In the genomic region with DNA sequence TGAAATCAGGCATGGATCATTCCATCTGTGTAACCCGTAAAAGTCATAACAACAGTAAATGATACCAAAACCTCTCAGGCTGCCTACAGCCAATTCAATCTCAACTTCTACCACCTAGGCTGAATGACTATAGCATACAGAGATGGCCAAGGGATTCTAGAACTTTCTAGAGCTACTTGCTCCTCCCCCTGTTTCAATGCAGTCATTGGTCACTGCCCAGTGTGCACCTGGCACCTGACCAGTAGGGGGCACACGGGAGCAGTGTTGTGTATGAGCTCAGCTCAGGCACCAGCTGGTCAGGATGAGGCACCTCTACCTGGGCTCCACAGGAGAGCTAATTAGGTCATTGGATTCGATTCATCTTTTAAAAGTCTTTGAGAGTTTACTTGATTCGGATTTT, we compare ENCODE assay signal across 8 cellular contexts.
A peak's percentile ranks its signal among the peaks of the same experiment; 100 is the strongest.
DNase-seq lines count a peak whose midpoint lies in the region; ATAC-seq and TF ChIP-seq lines count a peak whose summit lies in the region.

No MANE protein-coding gene starts in this region.

- H3K79me2 ChIP-seq in OCI-LY7 (ENCODE audit: insufficient read depth, low read depth, low read length), result no peaks in the 10 kb centered on the region

- no peaks in the 10 kb centered on the region for H3K36me3 Mint-ChIP-seq in activated naive CD8-positive, alpha-beta T cell treated with anti-CD3 and anti-CD28 coated beads for 36 hours
- H3K36me3 Mint-ChIP-seq in type B pancreatic cell, result peaks cover 14% of the 10 kb centered on the region

- intact Hi-C loops in OCI-LY7 (cut with micrococcal nuclease; ENCODE audit: unreplicated experiment), result loop anchor here (1.0 to 5.0 kb wide), 4 partner anchors 55 to 269 kb away; no protein-coding TSS in a partner anchor

- H3K4me3 Mint-ChIP-seq in activated naive CD8-positive, alpha-beta T cell treated with anti-CD3 and anti-CD28 coated beads for 36 hours, result no peak overlapping the region
- no peak overlapping the region for H3K4me3 Mint-ChIP-seq in type B pancreatic cell

- DNase-seq in ACHN (peak; percentile 47), GM12864 (ENCODE audit: low read depth) (peak; percentile 31), OCI-LY7 (ENCODE audit: low spot score) (peak; percentile 80), type B pancreatic cell (ENCODE audit: extremely low spot score, unreplicated experiment) (no peak), hepatic stellate cell (ENCODE audit: low spot score) (no peak)
- peak; percentile 53 for DNase-seq in activated naive CD8-positive, alpha-beta T cell treated with anti-CD3 and anti-CD28 coated beads for 36 hours

- 80% methylated on average over 4 of the region's 4 CpGs for WGBS in liver

- H3K36me3 ChIP-seq in OCI-LY7 (ENCODE audit: insufficient read depth, low read length), result no peaks in the 10 kb centered on the region
- no peaks in the 10 kb centered on the region for H3K36me3 ChIP-seq in liver (ENCODE audit: control insufficient read depth in 4 of 4, insufficient read depth in 3 of 4, low read depth in 1 of 4, low read length in 3 of 4)

- peak; percentile 54 for ATAC-seq in HG02852 (IDR thresholded peaks at IDR 0.05; ENCODE audit: unreplicated experiment)

- H3K4me2 ChIP-seq in OCI-LY7 (ENCODE audit: low read length), result no peak overlapping the region

- H3K27me3 ChIP-seq in liver (ENCODE audit: control insufficient read depth in 4 of 4, insufficient read depth in 4 of 4, low read length in 3 of 4), result no peaks in the 10 kb centered on the region

- H3K9me2 ChIP-seq in OCI-LY7 (ENCODE audit: insufficient read depth, low read length), result no peaks in the 10 kb centered on the region

- BruUV-seq in OCI-LY7 (replicated peaks; lab: Mats Ljungman, UMichigan), result no TSS peak

- no peak overlapping the region for H3K4me3 ChIP-seq in GM12864 (ENCODE audit: low read depth, low read length)
- no peak overlapping the region for H3K4me3 ChIP-seq in OCI-LY7 (ENCODE audit: low read depth, low read length, poor library complexity, severe bottlenecking)
- no peak overlapping the region for H3K4me3 ChIP-seq in liver (ENCODE audit: low read depth in 1 of 3, low read length in 3 of 3)

- in situ Hi-C loops in ACHN (cut with HindIII; ENCODE audit: low pct_ligation_motif_present, low pct_unique_long_range_greater_than_20kb, low sequenced_read_pairs), result no loop called here

- POLR2A ChIA-PET in OCI-LY7 (lab: Charles Lee), result interaction anchor here (1.2 to 2.3 kb wide), 4 partner anchors 13 to 85 kb away, joined by 3 to 6 read pairs (median 4); no protein-coding TSS in a partner anchor

- H3K27ac ChIP-seq in OCI-LY7 (ENCODE audit: low read depth, low read length, poor library complexity, severe bottlenecking) (no peak overlapping the region), liver (ENCODE audit: low read depth in 1 of 2, low read length in 2 of 2) (no peak overlapping the region)

- H2AFZ ChIP-seq in OCI-LY7 (ENCODE audit: low read length), result no peak overlapping the region

- peak; percentile 57 to 78 for TF ChIP-seq RAD21 in liver (IDR thresholded peaks at IDR 0.05)

- CTCF ChIA-PET in OCI-LY7 (lab: Charles Lee; ENCODE audit: unreplicated experiment), result interaction anchor here (0.5 to 2.6 kb wide), 8 partner anchors 9 to 267 kb away, joined by 3 to 13 read pairs (median 4); partner anchors contain the start of gene PLEKHG1

- peaks cover 5% of the 10 kb centered on the region; the same call in 1 of the 2 replicates for H3K9me3 ChIP-seq in OCI-LY7 (ENCODE audit: low read length)
- H3K9me3 ChIP-seq in liver (ENCODE audit: control insufficient read depth in 4 of 4, low read length in 3 of 4), result no peaks in the 10 kb centered on the region

- no peak overlapping the region for H3K9ac ChIP-seq in liver (ENCODE audit: low read depth in 1 of 2, low read length in 2 of 2)

- H3K27ac Mint-ChIP-seq in activated naive CD8-positive, alpha-beta T cell treated with anti-CD3 and anti-CD28 coated beads for 36 hours, result no peak overlapping the region
- H3K27ac Mint-ChIP-seq in type B pancreatic cell, result peak overlapping the region; percentile 89

- H4K20me1 ChIP-seq in OCI-LY7 (ENCODE audit: insufficient read depth, low read length), result no peaks in the 10 kb centered on the region

- H3K27me3 Mint-ChIP-seq in activated naive CD8-positive, alpha-beta T cell treated with anti-CD3 and anti-CD28 coated beads for 36 hours, result no peaks in the 10 kb centered on the region
- H3K27me3 Mint-ChIP-seq in type B pancreatic cell, result no peaks in the 10 kb centered on the region

- H3K4me1 ChIP-seq in OCI-LY7 (ENCODE audit: insufficient read depth, low read length, poor library complexity, severe bottlenecking) (peaks cover 66% of the 10 kb centered on the region), liver (ENCODE audit: control insufficient read depth in 4 of 4, insufficient read depth in 4 of 4, low read length in 3 of 4) (peaks cover 0 to 4% (median 0%) of the 10 kb centered on the region in 4 donors)

- H3K4me1 Mint-ChIP-seq in activated naive CD8-positive, alpha-beta T cell treated with anti-CD3 and anti-CD28 coated beads for 36 hours, result no peaks in the 10 kb centered on the region
- peaks cover 35% of the 10 kb centered on the region for H3K4me1 Mint-ChIP-seq in type B pancreatic cell (ENCODE audit: unreplicated experiment)

- TF ChIP-seq CTCF in GM12864 (IDR thresholded peaks at IDR 0.05; ENCODE audit: low read depth, low read length, missing control alignments) (peak; percentile 85), OCI-LY7 (conservative IDR thresholded peaks at IDR 0.05; ENCODE audit: low read length) (peak; percentile 99), liver (IDR thresholded peaks at IDR 0.05; ENCODE audit: low read depth, low read length, missing input control) (peak; percentile 47), type B pancreatic cell (conservative IDR thresholded peaks at IDR 0.05) (peak; percentile 73)

- H3K9me3 Mint-ChIP-seq in activated naive CD8-positive, alpha-beta T cell treated with anti-CD3 and anti-CD28 coated beads for 36 hours, result no peaks in the 10 kb centered on the region
- no peaks in the 10 kb centered on the region for H3K9me3 Mint-ChIP-seq in type B pancreatic cell

TF ChIP-seq in liver, 16 proteins besides CTCF, POLR2A, EP300 and RAD21:
- TF ChIP-seq FOXA2 (IDR thresholded peaks at IDR 0.05) (no peak), ZBTB33 (IDR thresholded peaks at IDR 0.05) (no peak), EGR1 (IDR thresholded peaks at IDR 0.05; ENCODE audit: low read depth in 2 of 2) (no peak), SP1 (IDR thresholded peaks at IDR 0.05) (no peak), HNF4G (IDR thresholded peaks at IDR 0.05) (no peak), RXRA (IDR thresholded peaks at IDR 0.05) (no peak), YY1 (IDR thresholded peaks at IDR 0.05) (no peak), GABPA (IDR thresholded peaks at IDR 0.05 in 1 of 2, conservative IDR thresholded peaks at IDR 0.05 in 1 of 2) (no peak), NR2F2 (IDR thresholded peaks at IDR 0.05) (no peak), HNF4A (conservative IDR thresholded peaks at IDR 0.05) (no peak), TAF1 (conservative IDR thresholded peaks at IDR 0.05) (no peak), ATF3 (IDR thresholded peaks at IDR 0.05) (no peak), JUND (IDR thresholded peaks at IDR 0.05) (no peak), FOXA1 (IDR thresholded peaks at IDR 0.05) (no peak)
- TF ChIP-seq, protein P1, sequence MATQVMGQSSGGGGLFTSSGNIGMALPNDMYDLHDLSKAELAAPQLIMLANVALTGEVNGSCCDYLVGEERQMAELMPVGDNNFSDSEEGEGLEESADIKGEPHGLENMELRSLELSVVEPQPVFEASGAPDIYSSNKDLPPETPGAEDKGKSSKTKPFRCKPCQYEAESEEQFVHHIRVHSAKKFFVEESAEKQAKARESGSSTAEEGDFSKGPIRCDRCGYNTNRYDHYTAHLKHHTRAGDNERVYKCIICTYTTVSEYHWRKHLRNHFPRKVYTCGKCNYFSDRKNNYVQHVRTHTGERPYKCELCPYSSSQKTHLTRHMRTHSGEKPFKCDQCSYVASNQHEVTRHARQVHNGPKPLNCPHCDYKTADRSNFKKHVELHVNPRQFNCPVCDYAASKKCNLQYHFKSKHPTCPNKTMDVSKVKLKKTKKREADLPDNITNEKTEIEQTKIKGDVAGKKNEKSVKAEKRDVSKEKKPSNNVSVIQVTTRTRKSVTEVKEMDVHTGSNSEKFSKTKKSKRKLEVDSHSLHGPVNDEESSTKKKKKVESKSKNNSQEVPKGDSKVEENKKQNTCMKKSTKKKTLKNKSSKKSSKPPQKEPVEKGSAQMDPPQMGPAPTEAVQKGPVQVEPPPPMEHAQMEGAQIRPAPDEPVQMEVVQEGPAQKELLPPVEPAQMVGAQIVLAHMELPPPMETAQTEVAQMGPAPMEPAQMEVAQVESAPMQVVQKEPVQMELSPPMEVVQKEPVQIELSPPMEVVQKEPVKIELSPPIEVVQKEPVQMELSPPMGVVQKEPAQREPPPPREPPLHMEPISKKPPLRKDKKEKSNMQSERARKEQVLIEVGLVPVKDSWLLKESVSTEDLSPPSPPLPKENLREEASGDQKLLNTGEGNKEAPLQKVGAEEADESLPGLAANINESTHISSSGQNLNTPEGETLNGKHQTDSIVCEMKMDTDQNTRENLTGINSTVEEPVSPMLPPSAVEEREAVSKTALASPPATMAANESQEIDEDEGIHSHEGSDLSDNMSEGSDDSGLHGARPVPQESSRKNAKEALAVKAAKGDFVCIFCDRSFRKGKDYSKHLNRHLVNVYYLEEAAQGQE (IDR thresholded peaks at IDR 0.05), result no peak
- TF ChIP-seq, protein P2, sequence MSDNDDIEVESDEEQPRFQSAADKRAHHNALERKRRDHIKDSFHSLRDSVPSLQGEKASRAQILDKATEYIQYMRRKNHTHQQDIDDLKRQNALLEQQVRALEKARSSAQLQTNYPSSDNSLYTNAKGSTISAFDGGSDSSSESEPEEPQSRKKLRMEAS (IDR thresholded peaks at IDR 0.05), result no peak

Comparison
In these comparisons a context has a peak if more than half of its experiments do, and no peak if none do; other contexts are left out.
1. DNase-seq: peak in ACHN (single experiment), GM12864 (single experiment), OCI-LY7 (single experiment) and activated naive CD8-positive, alpha-beta T cell treated with anti-CD3 and anti-CD28 coated beads for 36 hours (single experiment); none in type B pancreatic cell (single experiment) and hepatic stellate cell (single experiment).
2. CTCF ChIP-seq: peak in every context shown above with its lines; median percentile 99 in OCI-LY7; 85 in GM12864; 73 in type B pancreatic cell; 47 in liver.